Comparison of ENCODE assay signal across 1 cellular context in genomic region chr6:157831018-157831369, GRCh38.
TF ChIP-seq lines count a peak whose summit lies in the region.

No MANE protein-coding gene starts in this region.

TF ChIP-seq in HEK293, 187 proteins besides CTCF, POLR2A, EP300 and RAD21 (continued from another document):
- TF ChIP-seq ZSCAN4 (tag by site-specific recombination; IDR thresholded peaks at IDR 0.05) (no peak), PRDM6 (tag by site-specific recombination; IDR thresholded peaks at IDR 0.05) (no peak), ZNF37A (tag by site-specific recombination; IDR thresholded peaks at IDR 0.05) (no peak), ZNF529 (tag by site-specific recombination; IDR thresholded peaks at IDR 0.05; ENCODE audit: insufficient replicate concordance) (no peak), SETDB1 (IDR thresholded peaks at IDR 0.05; ENCODE audit: insufficient read length, low read length) (peak; percentile 76)
